Comparison of ENCODE assay signal across 9 cellular contexts in the genomic region with DNA sequence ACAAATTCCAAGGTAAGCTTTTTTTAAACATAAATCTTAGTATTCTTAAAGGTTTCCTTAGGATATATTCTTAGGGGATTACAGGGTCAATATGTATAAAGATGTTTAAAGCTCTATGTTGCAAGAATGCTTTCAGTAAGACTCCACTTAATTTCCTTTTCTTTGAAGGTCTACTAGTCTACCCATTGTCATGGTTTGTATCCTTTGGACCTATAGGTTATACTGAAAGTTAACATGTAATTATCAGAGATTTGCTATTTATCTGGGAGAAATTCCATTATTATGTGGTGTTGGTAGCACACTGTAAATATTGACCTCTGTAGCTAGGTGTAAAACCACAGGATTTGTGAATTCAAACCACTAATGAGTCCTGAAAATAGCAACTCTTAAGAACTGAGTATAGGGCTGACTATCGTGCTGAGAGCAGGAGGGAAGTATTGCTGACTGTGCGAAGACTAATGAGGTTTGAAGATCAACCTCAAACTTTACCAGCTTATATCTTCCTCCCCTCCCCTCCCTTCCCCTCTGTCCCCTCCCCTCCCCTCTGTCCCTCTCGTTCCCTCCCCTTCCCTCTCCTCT.
DNase-seq lines count a peak whose midpoint lies in the region; ATAC-seq lines count a peak whose summit lies in the region.
"Had no signal": no experiment of that assay in that cellular context is flagged by ENCODE, and none has a peak within 500 bp of the region (broad histone marks: within the 10 kb centered on the region; RNA-seq: fewer than 3 reads in every experiment).

No MANE protein-coding gene starts in this region.

- in situ Hi-C loops in KBM-7 (cut with MboI; ENCODE audit: low pct_unique_long_range_greater_than_20kb, low sequenced_read_pairs): no loop called here

- ATAC-seq in GM18499 (IDR thresholded peaks at IDR 0.05; ENCODE audit: insufficient read depth, unreplicated experiment) (peak; percentile 93), GM19468 (IDR thresholded peaks at IDR 0.05; ENCODE audit: extremely low read depth, unreplicated experiment) (peak; percentile 64), HG03139 (IDR thresholded peaks at IDR 0.05; ENCODE audit: unreplicated experiment) (peak; percentile 83)

- DNase-seq in astrocyte of the hippocampus (ENCODE audit: low read depth, low spot score) (peak; percentile 52), NCI-H2029 treated with DMSO at 0.1 percent for 48 hours (lab: John Stamatoyannopoulos, UW) (no peak), KBM-7 (no peak), SHP77 treated with DMSO at 0.1 percent for 48 hours (lab: John Stamatoyannopoulos, UW) (no peak)
- no peak for DNase-seq in stimulated activated CD4-positive, alpha-beta T cell treated with anti-CD3 and anti-CD28 coated beads, Interleukin-4, amount 100 ng/mL, for 1 hour
- DNase-seq: SIG-M5 had no signal
